7 cellular contexts compared by ENCODE assay signal in genomic region chr17:29140051-29140582, GRCh38. TPM values are rescaled to one million over a fixed set of nuclear protein-coding genes. Genes with fewer than 3 reads are reported as not detected.
DNase-seq lines count a peak whose midpoint lies in the region; ATAC-seq and TF ChIP-seq lines count a peak whose summit lies in the region.

No MANE protein-coding gene starts in this region.

- H3F3A ChIP-seq in SU-DHL-6 (ENCODE audit: insufficient read depth), result no peaks in the 10 kb centered on the region

- H3K4me3 Mint-ChIP-seq in activated naive CD8-positive, alpha-beta T cell, result peak overlapping the region; percentile 91

- H3K9me3 Mint-ChIP-seq in activated naive CD8-positive, alpha-beta T cell (ENCODE audit: low read depth), result no peaks in the 10 kb centered on the region

- H3K9ac ChIP-seq in SU-DHL-6 (ENCODE audit: low read length), result peak overlapping the region; percentile 57

- peak overlapping the region; percentile 78 for H3K4me2 ChIP-seq in SU-DHL-6 (ENCODE audit: low read depth, low read length, poor library complexity, severe bottlenecking)

- H4K20me1 ChIP-seq in SU-DHL-6 (ENCODE audit: low read depth, low read length), result no peaks in the 10 kb centered on the region

- H3K27ac Mint-ChIP-seq in activated naive CD8-positive, alpha-beta T cell, result peak overlapping the region; percentile 97

- no peaks in the 10 kb centered on the region for H3K27me3 Mint-ChIP-seq in activated naive CD8-positive, alpha-beta T cell

- peak; percentile 41 for ATAC-seq in GM18870 (IDR thresholded peaks at IDR 0.05; ENCODE audit: unreplicated experiment)
- ATAC-seq in HG03460 (IDR thresholded peaks at IDR 0.05; ENCODE audit: unreplicated experiment), result peak; percentile 45
- peak; percentile 92 to 93 for ATAC-seq in left cardiac atrium
- peak; percentile 95 for ATAC-seq in sciatic nerve
- no peak for ATAC-seq in HG03045 (IDR thresholded peaks at IDR 0.05; ENCODE audit: unreplicated experiment)

- peaks cover 75% of the 10 kb centered on the region for H3K4me1 Mint-ChIP-seq in activated naive CD8-positive, alpha-beta T cell (ENCODE audit: low read depth)

- no peaks in the 10 kb centered on the region for H3K36me3 ChIP-seq in SU-DHL-6 (ENCODE audit: low read length)

- H3K4me3 ChIP-seq in SU-DHL-6 (ENCODE audit: insufficient read depth, low read length, poor library complexity, severe bottlenecking), result peak overlapping the region; percentile 51

- peak overlapping the region; percentile 64 for H3K27ac ChIP-seq in SU-DHL-6 (ENCODE audit: low read depth, low read length)

- H3K79me2 ChIP-seq in SU-DHL-6 (ENCODE audit: insufficient read depth, low read length), result no peaks in the 10 kb centered on the region

- H3K36me3 Mint-ChIP-seq in activated naive CD8-positive, alpha-beta T cell, result no peaks in the 10 kb centered on the region

- H3K9me3 ChIP-seq in SU-DHL-6 (ENCODE audit: insufficient read depth, low read length), result no peaks in the 10 kb centered on the region

- intact Hi-C loops in left cardiac atrium (cut with DNase I), result no loop called here
- intact Hi-C loops in sciatic nerve (cut with DNase I), result no loop called here

- no peaks in the 10 kb centered on the region for H3K27me3 ChIP-seq in SU-DHL-6 (ENCODE audit: low read length)

- no peaks in the 10 kb centered on the region for H3K9me2 ChIP-seq in SU-DHL-6 (replicated peaks; ENCODE audit: insufficient read depth, low read length)

- H2AFZ ChIP-seq in SU-DHL-6 (ENCODE audit: low read depth, low read length, severe bottlenecking), result peak overlapping the region; percentile 11

- DNase-seq in left cardiac atrium (peak; percentile 91), sciatic nerve (ENCODE audit: low spot score) (peak; percentile 91)

- no peak for TF ChIP-seq CTCF in SU-DHL-6 (IDR thresholded peaks at IDR 0.05; ENCODE audit: insufficient read depth, low read length, poor library complexity, severe bottlenecking)

RNA-seq across cellular contexts. Expression of gene MYO18A, which starts 40.1 kb away (rescaled TPM):
- total RNA-seq in left cardiac atrium, result 100 to 1,000 TPM; 179 to 190 TPM
- total RNA-seq in sciatic nerve, result 109 TPM
